Comparison of ENCODE assay signal across 8 cellular contexts in the genomic region with DNA sequence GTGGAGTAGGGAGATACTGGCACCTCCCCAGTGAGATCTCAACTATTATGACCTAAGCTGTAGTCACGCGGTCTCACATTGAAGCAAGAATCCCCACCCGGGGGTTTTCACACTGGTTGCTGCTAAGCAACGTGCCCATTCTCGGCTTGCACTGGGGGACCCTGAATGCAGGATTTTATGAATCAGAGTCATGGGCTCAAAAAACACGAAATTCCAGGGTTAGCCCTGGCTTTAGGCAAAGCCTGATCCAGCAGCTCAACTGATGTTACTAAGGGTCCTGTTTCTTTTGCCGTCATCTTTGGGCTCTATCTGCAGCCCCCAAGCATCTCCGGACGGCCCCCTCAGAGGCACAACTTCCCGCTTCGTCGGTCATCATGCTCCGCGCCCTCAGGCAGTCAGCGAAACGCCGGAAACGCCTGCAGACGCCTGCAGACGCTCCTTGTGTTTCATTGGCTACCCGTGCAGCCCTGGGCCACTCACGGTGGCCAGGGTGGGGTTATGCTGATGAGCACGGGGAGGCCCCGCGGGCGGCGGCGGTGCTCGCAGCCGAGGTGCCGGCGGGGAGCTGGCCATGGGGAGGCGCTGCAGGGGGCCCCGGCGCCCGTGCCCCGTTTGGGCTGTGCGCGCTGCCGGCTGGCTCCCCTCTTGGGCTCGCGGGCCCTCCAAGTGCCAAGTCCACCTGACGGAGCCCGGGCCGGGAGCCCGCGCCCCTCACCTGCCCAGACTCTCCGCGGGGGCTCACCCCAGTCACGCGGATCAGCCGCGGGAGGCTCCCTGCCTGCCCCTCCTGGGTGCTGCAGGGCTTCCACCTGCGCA. TPM values are rescaled to one million over a fixed set of nuclear protein-coding genes. Genes with fewer than 3 reads are reported as not detected.
A peak's percentile ranks its signal among the peaks of the same experiment; 100 is the strongest.
DNase-seq lines count a peak whose midpoint lies in the region; ATAC-seq and TF ChIP-seq lines count a peak whose summit lies in the region.

No MANE protein-coding gene starts in this region.

- peaks cover 7% of the 10 kb centered on the region for H3K4me1 Mint-ChIP-seq in chondrocyte (ENCODE audit: low read depth)

- peaks cover 2% of the 10 kb centered on the region for H3K9me3 Mint-ChIP-seq in chondrocyte (ENCODE audit: low read depth)

- ATAC-seq in GM18907 (IDR thresholded peaks at IDR 0.05; ENCODE audit: unreplicated experiment) (peak; percentile 96), HG03139 (IDR thresholded peaks at IDR 0.05; ENCODE audit: unreplicated experiment) (peak; percentile 97)

- DNase-seq in AG09309 (ENCODE audit: low read depth) (peak; percentile 3), NCI-H2196 treated with DMSO at 0.1 percent for 48 hours (lab: John Stamatoyannopoulos, UW; ENCODE audit: unreplicated experiment) (peak; percentile 96), chondrocyte (ENCODE audit: low spot score) (peak; percentile 42), kidney tubule cell (ENCODE audit: low spot score) (peak; percentile 93)
- peak; percentile 88 for DNase-seq in activated CD4-positive, CD25-positive, alpha-beta regulatory T cell treated with anti-CD3 and anti-CD28 coated beads, Interleukin-2, amount 50 U/mL, for 72 hours
- DNase-seq in stimulated activated CD4-positive, alpha-beta T cell treated with anti-CD3 and anti-CD28 coated beads, Interleukin-1b, Interleukin-23, amount 100 ng/mL, for 24 hours (ENCODE audit: low read depth in 4 of 4, low spot score in 1 of 4): peak; percentile 62 to 87 (median 70)

- H3K27me3 Mint-ChIP-seq in chondrocyte (ENCODE audit: low read depth): peaks cover 5% of the 10 kb centered on the region

- TF ChIP-seq CTCF in AG09309 (IDR thresholded peaks at IDR 0.05; ENCODE audit: control insufficient read depth, insufficient read depth, low read depth, low read length, missing control alignments) (no peak), chondrocyte (IDR thresholded peaks at IDR 0.05) (peak; percentile 79)

- peak overlapping the region; percentile 68 for H3K4me3 Mint-ChIP-seq in chondrocyte (ENCODE audit: unreplicated experiment)

- no peaks in the 10 kb centered on the region for H3K36me3 Mint-ChIP-seq in chondrocyte (ENCODE audit: low read depth)

- no peak overlapping the region for H3K27ac Mint-ChIP-seq in chondrocyte (ENCODE audit: unreplicated experiment)

- peak overlapping the region; percentile 11 for H3K4me3 ChIP-seq in AG09309 (ENCODE audit: control insufficient read depth, low read depth, low read length)

RNA-seq across cellular contexts. Expression of a gene that starts 25.8 kb away (rescaled TPM):
- total RNA-seq in chondrocyte: 0.13 TPM in 1 of 3 replicates, not detected in the others

RNA-seq across cellular contexts. Expression of a gene that starts 33.1 kb away (rescaled TPM):
- total RNA-seq in chondrocyte: not detected in 3 replicates

RNA-seq across cellular contexts. Expression of a gene that starts 33.6 kb away (rescaled TPM):
- total RNA-seq in chondrocyte: not detected in 3 replicates

Comparison
In these comparisons a context has a peak if more than half of its experiments do, and no peak if none do; other contexts are left out.
1. Peak in every context shown above with its lines: DNase-seq, ATAC-seq and H3K4me3 ChIP-seq.
2. DNase-seq: peak in every context shown above with its lines; median percentile 96 in NCI-H2196 treated with DMSO at 0.1 percent for 48 hours; 93 in kidney tubule cell; 88 in activated CD4-positive, CD25-positive, alpha-beta regulatory T cell treated with anti-CD3 and anti-CD28 coated beads, Interleukin-2, amount 50 U/mL, for 72 hours; 70 in stimulated activated CD4-positive, alpha-beta T cell treated with anti-CD3 and anti-CD28 coated beads, Interleukin-1b, Interleukin-23, amount 100 ng/mL, for 24 hours; 42 in chondrocyte; 3 in AG09309.